8 cellular contexts compared by ENCODE assay signal in genomic region chr5:96868603-96869371, GRCh38. TPM values are rescaled to one million over a fixed set of nuclear protein-coding genes. Genes with fewer than 3 reads are reported as not detected.
DNase-seq lines count a peak whose midpoint lies in the region; FAIRE-seq and TF ChIP-seq lines count a peak whose summit lies in the region.

No MANE protein-coding gene starts in this region.

- no peaks in the 10 kb centered on the region for H3K27me3 ChIP-seq in KMS-11 (ENCODE audit: insufficient read depth, low read depth)
- no peaks in the 10 kb centered on the region; the same call in 1 of the 2 replicates for H3K27me3 ChIP-seq in MG63

- no peaks in the 10 kb centered on the region for H3K79me2 ChIP-seq in KMS-11 (ENCODE audit: insufficient read depth, low read depth)

- H3K4me3 ChIP-seq in KMS-11 (IDR thresholded peaks at IDR 0.05; ENCODE audit: insufficient read depth, low read depth, low read length): no peak overlapping the region
- H3K4me3 ChIP-seq in MG63: no peak overlapping the region

- no peaks in the 10 kb centered on the region for H4K20me1 ChIP-seq in KMS-11 (ENCODE audit: insufficient read depth)

- TF ChIP-seq CTCF in 22Rv1 (IDR thresholded peaks at IDR 0.05) (peak; percentile 95), KMS-11 (conservative IDR thresholded peaks at IDR 0.05; ENCODE audit: low read depth, low read length) (peak; percentile 83)

- H3K9ac ChIP-seq in KMS-11: no peak overlapping the region

- peak; percentile 31 for FAIRE-seq in endometrium (lab: Jason Lieb, UNC)

- H3K27ac ChIP-seq in 22Rv1 (no peak overlapping the region), KMS-11 (no peak overlapping the region)

- H3K4me1 ChIP-seq in KMS-11 (ENCODE audit: low read depth, poor library complexity, severe bottlenecking): peaks cover 15% of the 10 kb centered on the region

- no peaks in the 10 kb centered on the region for H3K9me3 ChIP-seq in MG63

- H3K36me3 ChIP-seq in KMS-11 (ENCODE audit: insufficient read depth): no peaks in the 10 kb centered on the region
- H3K36me3 ChIP-seq in MG63: no peaks in the 10 kb centered on the region

- no peak overlapping the region for H3K4me2 ChIP-seq in KMS-11

- DNase-seq in GDM1 (lab: John Stamatoyannopoulos, UW): peak; percentile 57
- peak; percentile 65 for DNase-seq in H4 (ENCODE audit: low spot score)
- peak; percentile 42 for DNase-seq in SHP77 treated with DMSO at 0.1 percent for 48 hours (lab: John Stamatoyannopoulos, UW)
- DNase-seq in myocyte (ENCODE audit: low read depth): peak; percentile 70
- DNase-seq in MG63: no peak

- no peak overlapping the region for H2AFZ ChIP-seq in KMS-11 (ENCODE audit: low read depth)

RNA-seq across cellular contexts. Expression of gene ERAP2, which starts 7.5 kb away (rescaled TPM):
- 3.9 and 8.8 TPM in 2 replicates for total RNA-seq in H4 (2014; rRNA removed; shearing (Covaris generic))
- 12.9 and 16.8 TPM in 2 replicates for total RNA-seq in myocyte
- 7.2 TPM for polyA plus RNA-seq in myocyte (2012)
- total RNA-seq in MG63 (2014; rRNA removed; shearing (Covaris generic); ENCODE audit: low replicate concordance): 0.43 and 1.9 TPM in 2 replicates
